Comparison of ENCODE assay signal across 2 cellular contexts in genomic region chr5:9431496-9432258, GRCh38.
TF ChIP-seq lines count a peak whose summit lies in the region.

No MANE protein-coding gene starts in this region.

TF ChIP-seq in IMR-90, 13 proteins besides CTCF, POLR2A, EP300 and RAD21 (continued from another document):
- TF ChIP-seq FOS (IDR thresholded peaks at IDR 0.05; ENCODE audit: low read depth, low read length): no peak
- TF ChIP-seq SMC3 (IDR thresholded peaks at IDR 0.05; ENCODE audit: low read depth, low read length): no peak
- TF ChIP-seq CEBPB (IDR thresholded peaks at IDR 0.05; ENCODE audit: low read depth, low read length): no peak
- TF ChIP-seq CHD1 (IDR thresholded peaks at IDR 0.05; ENCODE audit: low read depth, low read length): no peak
- TF ChIP-seq MXI1 (IDR thresholded peaks at IDR 0.05; ENCODE audit: borderline replicate concordance, low read depth, low read length): no peak
- TF ChIP-seq ELK1 (IDR thresholded peaks at IDR 0.05; ENCODE audit: borderline replicate concordance, low read depth, low read length): no peak
- TF ChIP-seq BHLHE40 (IDR thresholded peaks at IDR 0.05; ENCODE audit: low read depth, low read length): no peak; the same call in 1 of the 2 replicates

TF ChIP-seq in GM12878, 131 proteins besides CTCF, POLR2A, EP300 and RAD21 (continued from another document):
- TF ChIP-seq ZNF207 (IDR thresholded peaks at IDR 0.05; ENCODE audit: borderline replicate concordance): no peak
- TF ChIP-seq GABPA (IDR thresholded peaks at IDR 0.05; ENCODE audit: low read depth): no peak
- TF ChIP-seq NR2C2 (IDR thresholded peaks at IDR 0.05; ENCODE audit: borderline replicate concordance, control insufficient read depth, insufficient read length, low read depth): no peak
- TF ChIP-seq, protein P1, sequence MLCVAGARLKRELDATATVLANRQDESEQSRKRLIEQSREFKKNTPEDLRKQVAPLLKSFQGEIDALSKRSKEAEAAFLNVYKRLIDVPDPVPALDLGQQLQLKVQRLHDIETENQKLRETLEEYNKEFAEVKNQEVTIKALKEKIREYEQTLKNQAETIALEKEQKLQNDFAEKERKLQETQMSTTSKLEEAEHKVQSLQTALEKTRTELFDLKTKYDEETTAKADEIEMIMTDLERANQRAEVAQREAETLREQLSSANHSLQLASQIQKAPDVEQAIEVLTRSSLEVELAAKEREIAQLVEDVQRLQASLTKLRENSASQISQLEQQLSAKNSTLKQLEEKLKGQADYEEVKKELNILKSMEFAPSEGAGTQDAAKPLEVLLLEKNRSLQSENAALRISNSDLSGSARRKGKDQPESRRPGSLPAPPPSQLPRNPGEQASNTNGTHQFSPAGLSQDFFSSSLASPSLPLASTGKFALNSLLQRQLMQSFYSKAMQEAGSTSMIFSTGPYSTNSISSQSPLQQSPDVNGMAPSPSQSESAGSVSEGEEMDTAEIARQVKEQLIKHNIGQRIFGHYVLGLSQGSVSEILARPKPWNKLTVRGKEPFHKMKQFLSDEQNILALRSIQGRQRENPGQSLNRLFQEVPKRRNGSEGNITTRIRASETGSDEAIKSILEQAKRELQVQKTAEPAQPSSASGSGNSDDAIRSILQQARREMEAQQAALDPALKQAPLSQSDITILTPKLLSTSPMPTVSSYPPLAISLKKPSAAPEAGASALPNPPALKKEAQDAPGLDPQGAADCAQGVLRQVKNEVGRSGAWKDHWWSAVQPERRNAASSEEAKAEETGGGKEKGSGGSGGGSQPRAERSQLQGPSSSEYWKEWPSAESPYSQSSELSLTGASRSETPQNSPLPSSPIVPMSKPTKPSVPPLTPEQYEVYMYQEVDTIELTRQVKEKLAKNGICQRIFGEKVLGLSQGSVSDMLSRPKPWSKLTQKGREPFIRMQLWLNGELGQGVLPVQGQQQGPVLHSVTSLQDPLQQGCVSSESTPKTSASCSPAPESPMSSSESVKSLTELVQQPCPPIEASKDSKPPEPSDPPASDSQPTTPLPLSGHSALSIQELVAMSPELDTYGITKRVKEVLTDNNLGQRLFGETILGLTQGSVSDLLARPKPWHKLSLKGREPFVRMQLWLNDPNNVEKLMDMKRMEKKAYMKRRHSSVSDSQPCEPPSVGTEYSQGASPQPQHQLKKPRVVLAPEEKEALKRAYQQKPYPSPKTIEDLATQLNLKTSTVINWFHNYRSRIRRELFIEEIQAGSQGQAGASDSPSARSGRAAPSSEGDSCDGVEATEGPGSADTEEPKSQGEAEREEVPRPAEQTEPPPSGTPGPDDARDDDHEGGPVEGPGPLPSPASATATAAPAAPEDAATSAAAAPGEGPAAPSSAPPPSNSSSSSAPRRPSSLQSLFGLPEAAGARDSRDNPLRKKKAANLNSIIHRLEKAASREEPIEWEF (IDR thresholded peaks at IDR 0.05; ENCODE audit: insufficient replicate concordance, low read depth, low read length): no peak
- TF ChIP-seq RB1 (IDR thresholded peaks at IDR 0.05; ENCODE audit: borderline replicate concordance): no peak
- TF ChIP-seq EED (IDR thresholded peaks at IDR 0.05; ENCODE audit: low read depth): no peak
- TF ChIP-seq, protein P2, sequence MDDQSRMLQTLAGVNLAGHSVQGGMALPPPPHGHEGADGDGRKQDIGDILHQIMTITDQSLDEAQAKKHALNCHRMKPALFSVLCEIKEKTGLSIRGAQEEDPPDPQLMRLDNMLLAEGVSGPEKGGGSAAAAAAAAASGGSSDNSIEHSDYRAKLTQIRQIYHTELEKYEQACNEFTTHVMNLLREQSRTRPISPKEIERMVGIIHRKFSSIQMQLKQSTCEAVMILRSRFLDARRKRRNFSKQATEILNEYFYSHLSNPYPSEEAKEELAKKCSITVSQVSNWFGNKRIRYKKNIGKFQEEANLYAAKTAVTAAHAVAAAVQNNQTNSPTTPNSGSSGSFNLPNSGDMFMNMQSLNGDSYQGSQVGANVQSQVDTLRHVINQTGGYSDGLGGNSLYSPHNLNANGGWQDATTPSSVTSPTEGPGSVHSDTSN (IDR thresholded peaks at IDR 0.05; ENCODE audit: insufficient replicate concordance, low read depth, low read length): no peak
- TF ChIP-seq, protein P3, sequence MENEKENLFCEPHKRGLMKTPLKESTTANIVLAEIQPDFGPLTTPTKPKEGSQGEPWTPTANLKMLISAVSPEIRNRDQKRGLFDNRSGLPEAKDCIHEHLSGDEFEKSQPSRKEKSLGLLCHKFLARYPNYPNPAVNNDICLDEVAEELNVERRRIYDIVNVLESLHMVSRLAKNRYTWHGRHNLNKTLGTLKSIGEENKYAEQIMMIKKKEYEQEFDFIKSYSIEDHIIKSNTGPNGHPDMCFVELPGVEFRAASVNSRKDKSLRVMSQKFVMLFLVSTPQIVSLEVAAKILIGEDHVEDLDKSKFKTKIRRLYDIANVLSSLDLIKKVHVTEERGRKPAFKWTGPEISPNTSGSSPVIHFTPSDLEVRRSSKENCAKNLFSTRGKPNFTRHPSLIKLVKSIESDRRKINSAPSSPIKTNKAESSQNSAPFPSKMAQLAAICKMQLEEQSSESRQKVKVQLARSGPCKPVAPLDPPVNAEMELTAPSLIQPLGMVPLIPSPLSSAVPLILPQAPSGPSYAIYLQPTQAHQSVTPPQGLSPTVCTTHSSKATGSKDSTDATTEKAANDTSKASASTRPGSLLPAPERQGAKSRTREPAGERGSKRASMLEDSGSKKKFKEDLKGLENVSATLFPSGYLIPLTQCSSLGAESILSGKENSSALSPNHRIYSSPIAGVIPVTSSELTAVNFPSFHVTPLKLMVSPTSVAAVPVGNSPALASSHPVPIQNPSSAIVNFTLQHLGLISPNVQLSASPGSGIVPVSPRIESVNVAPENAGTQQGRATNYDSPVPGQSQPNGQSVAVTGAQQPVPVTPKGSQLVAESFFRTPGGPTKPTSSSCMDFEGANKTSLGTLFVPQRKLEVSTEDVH (IDR thresholded peaks at IDR 0.05; ENCODE audit: low read depth, partially characterized antibody): no peak
- no peak for TF ChIP-seq IKZF1 (conservative IDR thresholded peaks at IDR 0.05)
- no peak for TF ChIP-seq KAT2A (conservative IDR thresholded peaks at IDR 0.05; ENCODE audit: control insufficient read depth, low read depth, low read length)
- no peak for TF ChIP-seq YBX1 (IDR thresholded peaks at IDR 0.05)
- no peak for TF ChIP-seq BHLHE40 (IDR thresholded peaks at IDR 0.05; ENCODE audit: borderline replicate concordance in 1 of 2, low read depth in 2 of 2, low read length in 1 of 2)
TF ChIP-seq in GM12878: peak in this region for 0.
